ENCODE assay signal across 14 cellular contexts in genomic region chr1:109625176-109625575, GRCh38. TPM values are rescaled to one million over a fixed set of nuclear protein-coding genes. Genes with fewer than 3 reads are reported as not detected.
DNase-seq lines count a peak whose midpoint lies in the region; ATAC-seq lines count a peak whose summit lies in the region.
"Had no signal": no experiment of that assay in that cellular context is flagged by ENCODE, and none has a peak within 500 bp of the region (broad histone marks: within the 10 kb centered on the region; RNA-seq: fewer than 3 reads in every experiment).

No MANE protein-coding gene starts in this region.

- H3K27me3 Mint-ChIP-seq in activated T-cell treated with anti-CD3 and anti-CD28 coated beads, Interleukin-2, amount 50 U/mL, for 24 hours, result no peaks in the 10 kb centered on the region
- no peaks in the 10 kb centered on the region for H3K27me3 Mint-ChIP-seq in T-cell
- no peaks in the 10 kb centered on the region for H3K27me3 Mint-ChIP-seq in stimulated activated memory B cell treated with anti-CD40 and anti-IgM and Interleukin-4, amounts not matched to agents 10 μg/mL and 1 μg/mL and 100 μg/mL, for 72 hours
- H3K27me3 Mint-ChIP-seq: effector memory CD8-positive, alpha-beta T cell had no signal

- H3K36me3 Mint-ChIP-seq in activated T-cell treated with anti-CD3 and anti-CD28 coated beads, Interleukin-2, amount 50 U/mL, for 24 hours (ENCODE audit: low read depth), result peaks cover 72% of the 10 kb centered on the region
- peaks cover 31% of the 10 kb centered on the region for H3K36me3 Mint-ChIP-seq in T-cell
- peaks cover 37% of the 10 kb centered on the region for H3K36me3 Mint-ChIP-seq in stimulated activated memory B cell treated with anti-CD40 and anti-IgM and Interleukin-4, amounts not matched to agents 10 μg/mL and 1 μg/mL and 100 μg/mL, for 72 hours

- H3K4me3 Mint-ChIP-seq in activated T-cell treated with anti-CD3 and anti-CD28 coated beads, Interleukin-2, amount 50 U/mL, for 24 hours, result no peak overlapping the region
- peak overlapping the region in 1 of 3 donors; percentile 96 for H3K4me3 Mint-ChIP-seq in T-cell
- H3K4me3 Mint-ChIP-seq in stimulated activated memory B cell treated with anti-CD40 and anti-IgM and Interleukin-4, amounts not matched to agents 10 μg/mL and 1 μg/mL and 100 μg/mL, for 72 hours, result no peak overlapping the region

- H3K27ac Mint-ChIP-seq in activated T-cell treated with anti-CD3 and anti-CD28 coated beads, Interleukin-2, amount 50 U/mL, for 24 hours, result peak overlapping the region; percentile 50
- peak overlapping the region; percentile 49 to 75 for H3K27ac Mint-ChIP-seq in T-cell
- H3K27ac Mint-ChIP-seq in stimulated activated memory B cell treated with anti-CD40 and anti-IgM and Interleukin-4, amounts not matched to agents 10 μg/mL and 1 μg/mL and 100 μg/mL, for 72 hours, result peak overlapping the region; percentile 89

- peaks cover 42% of the 10 kb centered on the region for H3K4me1 Mint-ChIP-seq in activated T-cell treated with anti-CD3 and anti-CD28 coated beads, Interleukin-2, amount 50 U/mL, for 24 hours (ENCODE audit: low read depth)
- peaks cover 38 to 54% (median 47%) of the 10 kb centered on the region in 3 donors for H3K4me1 Mint-ChIP-seq in T-cell
- H3K4me1 Mint-ChIP-seq in stimulated activated memory B cell treated with anti-CD40 and anti-IgM and Interleukin-4, amounts not matched to agents 10 μg/mL and 1 μg/mL and 100 μg/mL, for 72 hours, result peaks cover 60% of the 10 kb centered on the region

- H3K9me3 Mint-ChIP-seq in activated T-cell treated with anti-CD3 and anti-CD28 coated beads, Interleukin-2, amount 50 U/mL, for 24 hours, result no peaks in the 10 kb centered on the region
- no peaks in the 10 kb centered on the region for H3K9me3 Mint-ChIP-seq in T-cell
- no peaks in the 10 kb centered on the region for H3K9me3 Mint-ChIP-seq in stimulated activated memory B cell treated with anti-CD40 and anti-IgM and Interleukin-4, amounts not matched to agents 10 μg/mL and 1 μg/mL and 100 μg/mL, for 72 hours
- H3K9me3 Mint-ChIP-seq: effector memory CD8-positive, alpha-beta T cell had no signal

- DNase-seq in activated T-cell treated with anti-CD3 and anti-CD28 coated beads, Interleukin-2, amount 50 U/mL, for 24 hours, result no peak
- no peak for DNase-seq in activated T-cell treated with anti-CD3 and anti-CD28 coated beads, Interleukin-2, amount 50 U/mL, for 48 hours
- DNase-seq in T-cell (no peak), DMS153 treated with DMSO at 0.1 percent for 48 hours (lab: John Stamatoyannopoulos, UW; ENCODE audit: unreplicated experiment) (no peak)
- DNase-seq in stimulated activated CD4-positive, alpha-beta T cell treated with anti-CD3 and anti-CD28 coated beads, Interleukin-2, amount 100 ng/mL, for 24 hours, result no peak
- DNase-seq: activated CD4-positive, CD25-positive, alpha-beta regulatory T cell treated with anti-CD3 and anti-CD28 coated beads, Interleukin-2, amount 50 U/mL, for 72 hours; effector memory CD8-positive, alpha-beta T cell; foreskin melanocyte; MG63; midbrain; NCI-H2227 treated with DMSO at 0.1 percent for 48 hours; uterus had no signal

- ATAC-seq in T-cell (replicated peaks in 1 of 4), result no peak
- no peak for ATAC-seq in stimulated activated memory B cell treated with anti-CD40 and anti-IgM and Interleukin-4, amounts not matched to agents 10 μg/mL and 1 μg/mL and 100 μg/mL, for 72 hours
- ATAC-seq: effector memory CD8-positive, alpha-beta T cell had no signal

- CTCF ChIA-PET in T-cell (lab: Charles Lee), result interaction anchor here (0.9 to 2.6 kb wide), 3 partner anchors 13 to 15 kb away, joined by 3 to 7 read pairs (median 6); no protein-coding TSS in a partner anchor

- POLR2A ChIA-PET in T-cell (lab: Charles Lee), result no interaction called here

RNA-seq across cellular contexts. Expression of gene AMPD2, which starts 5.5 kb away (rescaled TPM):
- total RNA-seq in T-cell, result 100 to 1,000 TPM in 3 of 5 donors, 10 to 100 TPM in 2; 90.2 to 285 (median 100) TPM

RNA-seq across cellular contexts. Expression of gene GNAT2, which starts 5.8 kb away (rescaled TPM):
- not detected for total RNA-seq in T-cell
- total RNA-seq: posterior vena cava, uterus had no signal

RNA-seq across cellular contexts. Expression of gene GSTM4, which starts 30.7 kb away (rescaled TPM):
- total RNA-seq in T-cell, result 10 to 100 TPM; 14.6 to 28.5 (median 20.8) TPM

RNA-seq across cellular contexts. Expression of gene GSTM2, which starts 42.7 kb away (rescaled TPM):
- 100 to 1,000 TPM in 1 of 5 donors, 10 to 100 TPM in 4; 51.9 to 102 (median 77.4) TPM for total RNA-seq in T-cell
